ENCODE assay signal across 13 cellular contexts in the genomic region with DNA sequence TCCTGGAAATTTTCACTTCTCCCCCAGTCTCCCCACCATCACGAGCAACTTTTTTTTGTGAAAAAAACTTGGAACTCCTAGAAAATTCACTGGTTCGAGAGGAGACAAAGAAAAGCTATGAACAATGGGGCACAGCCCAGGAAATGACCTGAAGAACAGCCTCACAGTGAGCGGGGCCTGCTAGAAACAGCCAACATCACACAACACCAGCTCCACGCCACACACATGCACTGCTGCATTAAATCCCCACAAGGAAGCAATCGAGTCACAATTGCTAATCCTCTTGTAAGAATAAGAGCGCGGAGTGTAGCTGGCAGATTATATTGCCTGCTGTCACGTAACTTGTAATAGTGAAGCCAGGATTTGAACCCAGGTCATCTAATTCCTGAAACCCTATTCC. TPM values are rescaled to one million over a fixed set of nuclear protein-coding genes. Genes with fewer than 3 reads are reported as not detected.
DNase-seq lines count a peak whose midpoint lies in the region; ATAC-seq and TF ChIP-seq lines count a peak whose summit lies in the region.
"Had no signal": no experiment of that assay in that cellular context is flagged by ENCODE, and none has a peak within 500 bp of the region (broad histone marks: within the 10 kb centered on the region; RNA-seq: fewer than 3 reads in every experiment).

No MANE protein-coding gene starts in this region.

- no peak overlapping the region for H3K4me3 Mint-ChIP-seq in stimulated activated naive CD8-positive, alpha-beta T cell treated with anti-CD3 and anti-CD28 coated beads, Interleukin-15, Interleukin-2, amounts not matched to agents 100 ng/mL and 50 ng/mL, for 24 hours
- no peak overlapping the region for H3K4me3 Mint-ChIP-seq in stimulated activated naive CD8-positive, alpha-beta T cell treated with anti-CD3 and anti-CD28 coated beads, Interleukin-15, amount 100 ng/mL, for 72 hours
- no peak overlapping the region for H3K4me3 Mint-ChIP-seq in endodermal cell
- H3K4me3 Mint-ChIP-seq in neural crest cell: no peak overlapping the region

- H3K4me1 ChIP-seq in endodermal cell (ENCODE audit: control insufficient read depth, insufficient read depth, low read length) (peaks cover 3% of the 10 kb centered on the region), PC-9 (replicated peaks; ENCODE audit: insufficient read depth) (no peaks in the 10 kb centered on the region)

- no peak overlapping the region for H3K4me2 ChIP-seq in PC-9

- DNase-seq in stimulated activated naive CD8-positive, alpha-beta T cell treated with anti-CD3 and anti-CD28 coated beads, Interleukin-15, amount 100 ng/mL, for 72 hours: no peak
- DNase-seq in endodermal cell: no peak
- no peak for DNase-seq in neural crest cell (ENCODE audit: low read depth, low spot score)
- DNase-seq in kidney glomerular epithelial cell (lab: John Stamatoyannopoulos, UW): no peak
- no peak for DNase-seq in PC-9
- DNase-seq: AML-193, KBM-7, NCI-H1092 treated with DMSO at 0.1 percent for 48 hours, NCI-H1694 treated with DMSO at 0.1 percent for 48 hours had no signal

- no peak overlapping the region for H3K9ac ChIP-seq in endodermal cell (ENCODE audit: extremely low read depth, low read length, poor library complexity, severe bottlenecking)

- CTCF ChIA-PET in PC-9 (lab: Charles Lee): no interaction called here

- H3K36me3 Mint-ChIP-seq in stimulated activated naive CD8-positive, alpha-beta T cell treated with anti-CD3 and anti-CD28 coated beads, Interleukin-15, Interleukin-2, amounts not matched to agents 100 ng/mL and 50 ng/mL, for 24 hours (ENCODE audit: low read depth): peaks cover 77% of the 10 kb centered on the region
- H3K36me3 Mint-ChIP-seq in endodermal cell (ENCODE audit: low read depth) (peaks cover 22% of the 10 kb centered on the region), neural crest cell (ENCODE audit: low read depth) (peaks cover 10% of the 10 kb centered on the region)

- no peaks in the 10 kb centered on the region; the same call in 1 of the 2 replicates for H3F3A ChIP-seq in PC-9 (ENCODE audit: insufficient read depth, low read depth)

- H4K20me1 ChIP-seq in PC-9 (ENCODE audit: insufficient read depth): peaks cover 99% of the 10 kb centered on the region

- peak overlapping the region; percentile 16 for H3K27ac Mint-ChIP-seq in stimulated activated naive CD8-positive, alpha-beta T cell treated with anti-CD3 and anti-CD28 coated beads, Interleukin-15, Interleukin-2, amounts not matched to agents 100 ng/mL and 50 ng/mL, for 24 hours
- no peak overlapping the region for H3K27ac Mint-ChIP-seq in stimulated activated naive CD8-positive, alpha-beta T cell treated with anti-CD3 and anti-CD28 coated beads, Interleukin-15, amount 100 ng/mL, for 72 hours
- H3K27ac Mint-ChIP-seq in endodermal cell (peak overlapping the region; percentile 45), neural crest cell (ENCODE audit: unreplicated experiment) (peak overlapping the region; percentile 81)

- intact Hi-C loops in PC-9 (cut with micrococcal nuclease; ENCODE audit: unreplicated experiment): no loop called here

- no TSS peak for BruUV-seq in PC-9 (replicated peaks; lab: Mats Ljungman, UMichigan)

- no peak overlapping the region for H3K4me3 ChIP-seq in endodermal cell (ENCODE audit: low read length)
- no peak overlapping the region for H3K4me3 ChIP-seq in PC-9

- ATAC-seq in stimulated activated naive CD8-positive, alpha-beta T cell treated with anti-CD3 and anti-CD28 coated beads, Interleukin-15, amount 100 ng/mL, for 72 hours: no peak
- ATAC-seq in HG02885 (IDR thresholded peaks at IDR 0.05; ENCODE audit: poor library complexity, unreplicated experiment): no peak
- ATAC-seq: Panc1, Right ventricle myocardium inferior had no signal

- H2AFZ ChIP-seq in PC-9: no peak overlapping the region

- H3K27me3 Mint-ChIP-seq in stimulated activated naive CD8-positive, alpha-beta T cell treated with anti-CD3 and anti-CD28 coated beads, Interleukin-15, Interleukin-2, amounts not matched to agents 100 ng/mL and 50 ng/mL, for 24 hours: no peaks in the 10 kb centered on the region
- H3K27me3 Mint-ChIP-seq in stimulated activated naive CD8-positive, alpha-beta T cell treated with anti-CD3 and anti-CD28 coated beads, Interleukin-15, amount 100 ng/mL, for 72 hours: no peaks in the 10 kb centered on the region
- peaks cover 34% of the 10 kb centered on the region for H3K27me3 Mint-ChIP-seq in endodermal cell (ENCODE audit: insufficient read depth)
- no peaks in the 10 kb centered on the region for H3K27me3 Mint-ChIP-seq in neural crest cell (ENCODE audit: low read depth)

- H3K4me1 Mint-ChIP-seq in stimulated activated naive CD8-positive, alpha-beta T cell treated with anti-CD3 and anti-CD28 coated beads, Interleukin-15, Interleukin-2, amounts not matched to agents 100 ng/mL and 50 ng/mL, for 24 hours (ENCODE audit: low read depth): peaks cover 38% of the 10 kb centered on the region
- peaks cover 69% of the 10 kb centered on the region for H3K4me1 Mint-ChIP-seq in stimulated activated naive CD8-positive, alpha-beta T cell treated with anti-CD3 and anti-CD28 coated beads, Interleukin-15, amount 100 ng/mL, for 72 hours
- H3K4me1 Mint-ChIP-seq in endodermal cell (peaks cover 20% of the 10 kb centered on the region), neural crest cell (peaks cover 26% of the 10 kb centered on the region)

- no peak for TF ChIP-seq CTCF in endodermal cell (conservative IDR thresholded peaks at IDR 0.05)
- TF ChIP-seq CTCF in neural crest cell (conservative IDR thresholded peaks at IDR 0.05): no peak
- TF ChIP-seq CTCF in PC-9 (conservative IDR thresholded peaks at IDR 0.05): no peak

- peaks cover 86% of the 10 kb centered on the region for H3K79me2 ChIP-seq in PC-9 (ENCODE audit: low read depth)

- H3K27ac ChIP-seq in endodermal cell (ENCODE audit: low read depth, low read length) (no peak overlapping the region), PC-9 (no peak overlapping the region)

- peaks cover 9% of the 10 kb centered on the region for H3K9me3 ChIP-seq in endodermal cell (ENCODE audit: control insufficient read depth, low read length)
- H3K9me3 ChIP-seq in PC-9 (ENCODE audit: insufficient read depth, low read depth): no peaks in the 10 kb centered on the region

- POLR2A ChIA-PET in PC-9 (lab: Charles Lee; ENCODE audit: unreplicated experiment): no interaction called here

- no peaks in the 10 kb centered on the region for H3K9me2 ChIP-seq in PC-9 (ENCODE audit: insufficient read depth)

- H3K36me3 ChIP-seq in endodermal cell (ENCODE audit: control insufficient read depth, insufficient read depth, low read length): peaks cover 16% of the 10 kb centered on the region
- H3K36me3 ChIP-seq in PC-9 (ENCODE audit: low read depth): peaks cover 32% of the 10 kb centered on the region

- H3K27me3 ChIP-seq in endodermal cell (ENCODE audit: control insufficient read depth, insufficient read depth, low read length, poor library complexity, severe bottlenecking) (no peaks in the 10 kb centered on the region), PC-9 (ENCODE audit: insufficient read depth, low read depth) (no peaks in the 10 kb centered on the region)

- H3K9me3 Mint-ChIP-seq in stimulated activated naive CD8-positive, alpha-beta T cell treated with anti-CD3 and anti-CD28 coated beads, Interleukin-15, Interleukin-2, amounts not matched to agents 100 ng/mL and 50 ng/mL, for 24 hours: no peaks in the 10 kb centered on the region
- H3K9me3 Mint-ChIP-seq in stimulated activated naive CD8-positive, alpha-beta T cell treated with anti-CD3 and anti-CD28 coated beads, Interleukin-15, amount 100 ng/mL, for 72 hours: no peaks in the 10 kb centered on the region
- H3K9me3 Mint-ChIP-seq in endodermal cell (peaks cover 5% of the 10 kb centered on the region), neural crest cell (no peaks in the 10 kb centered on the region)

- 92 to 94% methylated on average over 5 to 8 of the region's 8 CpGs for WGBS in endodermal cell (ENCODE audit: insufficient coverage in 1 of 2, insufficient read length in 1 of 2), 2 experiments

RNA-seq across cellular contexts. Expression of gene SLC7A1, which starts 48.8 kb away (rescaled TPM):
- total RNA-seq in endodermal cell (10 to 100 TPM; 26.0 to 27.3 TPM), neural crest cell (69.7 and 71.0 TPM in 2 replicates), PC-9 (2021) (55.4 and 62.8 TPM in 2 replicates)
- polyA plus RNA-seq in endodermal cell (2013, experiment 1 of 2): 28.0 TPM
- 19.5 TPM for polyA plus RNA-seq in endodermal cell (2013, experiment 2 of 2)

Comparison
In these comparisons a context has a peak if more than half of its experiments do, and no peak if none do; other contexts are left out.
1. H3K27ac Mint-ChIP-seq: peak in stimulated activated naive CD8-positive, alpha-beta T cell treated with anti-CD3 and anti-CD28 coated beads, Interleukin-15, Interleukin-2, amounts not matched to agents 100 ng/mL and 50 ng/mL, for 24 hours (single experiment), endodermal cell (single experiment) and neural crest cell (single experiment); none in stimulated activated naive CD8-positive, alpha-beta T cell treated with anti-CD3 and anti-CD28 coated beads, Interleukin-15, amount 100 ng/mL, for 72 hours (0 of 2).